ENCODE assay signal across 8 cellular contexts in genomic region chr11:74702383-74703007, GRCh38. TPM values are rescaled to one million over a fixed set of nuclear protein-coding genes. Genes with fewer than 3 reads are reported as not detected.
DNase-seq lines count a peak whose midpoint lies in the region; ATAC-seq and TF ChIP-seq lines count a peak whose summit lies in the region.

No MANE protein-coding gene starts in this region.

- H3K4me3 ChIP-seq in A673 (ENCODE audit: low read depth, low read length, poor library complexity, severe bottlenecking) (no peak overlapping the region), adrenal gland (no peak overlapping the region), sigmoid colon (no peak overlapping the region)

- intact Hi-C loops in A673 (cut with micrococcal nuclease; ENCODE audit: unreplicated experiment), result loop anchor here (1.0 to 5.0 kb wide), 2 partner anchors 37 to 170 kb away; no protein-coding TSS in a partner anchor
- intact Hi-C loops in adrenal gland (cut with DNase I), result no loop called here
- intact Hi-C loops in left ventricle myocardium superior (cut with micrococcal nuclease), result no loop called here
- intact Hi-C loops in sigmoid colon (cut with DNase I), result loop anchor here (1.0 kb wide), 1 partner anchor 24 kb away; no protein-coding TSS in a partner anchor

- no peaks in the 10 kb centered on the region for H3K36me3 ChIP-seq in A673 (ENCODE audit: insufficient read depth, low read length, poor library complexity, severe bottlenecking)
- H3K36me3 ChIP-seq in adrenal gland (replicated peaks in 1 of 2), result no peaks in the 10 kb centered on the region
- H3K36me3 ChIP-seq in sigmoid colon, result peaks cover 0 to 77% (median 10%) of the 10 kb centered on the region in 4 donors

- CTCF ChIA-PET in A673 (lab: Charles Lee), result interaction anchor here (0.5 to 2.7 kb wide), 17 partner anchors 8 to 546 kb away, joined by 3 to 35 read pairs (median 4); no protein-coding TSS in a partner anchor

- H3K4me1 ChIP-seq in A673 (ENCODE audit: insufficient read depth, low read length, poor library complexity, severe bottlenecking), result no peaks in the 10 kb centered on the region
- no peaks in the 10 kb centered on the region for H3K4me1 ChIP-seq in adrenal gland (replicated peaks in 1 of 2)
- H3K4me1 ChIP-seq in sigmoid colon, result peaks cover 0 to 12% (median 4%) of the 10 kb centered on the region in 4 donors

- 48 to 60% (median 53%) methylated on average over 10 to 15 of the region's 15 CpGs for WGBS in adrenal gland, 4 donors
- WGBS in sigmoid colon, 2 donors, result 43 to 52% methylated on average over 15 of the region's 15 CpGs

- H3K27ac ChIP-seq in A673 (ENCODE audit: low read depth, low read length, poor library complexity, severe bottlenecking) (no peak overlapping the region), adrenal gland (no peak overlapping the region), sigmoid colon (peak overlapping the region in 3 of 4 donors; percentile 47 to 91 (median 86))

- H3K27me3 ChIP-seq in A673 (replicated peaks; ENCODE audit: insufficient read depth, low read depth, low read length, poor library complexity), result no peaks in the 10 kb centered on the region
- no peaks in the 10 kb centered on the region for H3K27me3 ChIP-seq in adrenal gland
- no peaks in the 10 kb centered on the region for H3K27me3 ChIP-seq in sigmoid colon

- TF ChIP-seq CTCF in A673 (conservative IDR thresholded peaks at IDR 0.05; ENCODE audit: low read depth, low read length) (peak; percentile 97), GM13977 (IDR thresholded peaks at IDR 0.05; ENCODE audit: extremely low read depth, insufficient read depth, missing control alignments) (peak; percentile 93), adrenal gland (IDR thresholded peaks at IDR 0.05) (peak; percentile 69 to 92 (median 77)), sigmoid colon (IDR thresholded peaks at IDR 0.05) (peak; percentile 81 to 92 (median 89))

- DNase-seq in A673 (ENCODE audit: low spot score) (peak; percentile 84), GM13977 (ENCODE audit: low spot score) (peak; percentile 84), NCI-H1092 treated with DMSO at 0.1 percent for 48 hours (lab: John Stamatoyannopoulos, UW) (peak; percentile 49), T-helper 1 cell (peak in 4 of 5 donors; percentile 25 to 46 (median 34)), adrenal gland (peak; percentile 56 to 84 (median 66)), left ventricle myocardium superior (peak; percentile 76), sigmoid colon (peak; percentile 86)

- H3K9me3 ChIP-seq in A673 (ENCODE audit: low read depth, low read length, poor library complexity, severe bottlenecking) (no peaks in the 10 kb centered on the region), adrenal gland (replicated peaks in 1 of 3) (no peaks in the 10 kb centered on the region), sigmoid colon (no peaks in the 10 kb centered on the region)

- POLR2A ChIA-PET in A673 (lab: Charles Lee; ENCODE audit: low non-redundant PET), result no interaction called here

- TF ChIP-seq POLR2A in adrenal gland (IDR thresholded peaks at IDR 0.05) (no peak), sigmoid colon (IDR thresholded peaks at IDR 0.05) (no peak)

- TF ChIP-seq EP300 in sigmoid colon (IDR thresholded peaks at IDR 0.05), result no peak

- peak; percentile 69 for ATAC-seq in left ventricle myocardium superior
- no peak for ATAC-seq in GM18870 (IDR thresholded peaks at IDR 0.05; ENCODE audit: unreplicated experiment)

- in situ Hi-C loops in GM13977 (cut with MboI; ENCODE audit: low pct_unique_long_range_greater_than_20kb, low sequenced_read_pairs, unreplicated experiment), result no loop called here

- BruUV-seq in A673 (replicated peaks; lab: Mats Ljungman, UMichigan), result no TSS peak

RNA-seq across cellular contexts. Expression of gene CHRDL2, which starts 28.7 kb away (rescaled TPM):
- 7.7 and 11.6 TPM in 2 replicates for total RNA-seq in A673 (2021)
- total RNA-seq in adrenal gland, result under 1 TPM in 2 of 8 donors, not detected in 6; 0.76 to 0.95 TPM
- polyA plus RNA-seq in adrenal gland, result under 1 TPM in 2 of 3 donors, not detected in 1; 0.30 to 0.35 TPM
- total RNA-seq in left ventricle myocardium superior, result 3.9 TPM
- total RNA-seq in sigmoid colon, result 10 to 100 TPM in 2 of 4 donors, 1 to 10 TPM in 2; 6.1 to 45.1 (median 14.4) TPM
- 10 to 100 TPM in 1 of 3 donors, 1 to 10 TPM in 1, not detected in 1; 9.6 to 43.9 TPM for polyA plus RNA-seq in sigmoid colon

RNA-seq across cellular contexts. Expression of gene RNF169, which starts 46.2 kb away (rescaled TPM):
- total RNA-seq in A673 (2021) (19.7 and 20.6 TPM in 2 replicates), adrenal gland (10 to 100 TPM in 6 of 8 donors, 1 to 10 TPM in 2; 7.5 to 17.8 (median 12.1) TPM), left ventricle myocardium superior (11.7 TPM), sigmoid colon (10 to 100 TPM; 20.3 to 27.7 (median 22.5) TPM)
- polyA plus RNA-seq in adrenal gland (1 to 10 TPM; 1.9 to 6.6 (median 2.8) TPM), sigmoid colon (1 to 10 TPM; 1.6 to 5.1 (median 1.8) TPM)

Comparison
In these comparisons a context has a peak if more than half of its experiments do, and no peak if none do; other contexts are left out.
1. DNase-seq: peak in every context shown above with its lines; median percentile 86 in sigmoid colon; 84 in A673; 84 in GM13977; 76 in left ventricle myocardium superior; 66 in adrenal gland; 49 in NCI-H1092 treated with DMSO at 0.1 percent for 48 hours; 34 in T-helper 1 cell.
2. H3K27ac ChIP-seq: peak in sigmoid colon (3 of 4); none in A673 (single experiment) and adrenal gland (0 of 5).
3. intact Hi-C loops: an anchor here in A673 (1.0 to 5.0 kb wide) and sigmoid colon (1.0 kb wide); none called in adrenal gland and left ventricle myocardium superior.
4. Peak in every context shown above with its lines, with median percentiles within 50 percentile points of each other: CTCF ChIP-seq.